Comparison of ENCODE assay signal across 21 cellular contexts in genomic region chr1:154503898-154504297, GRCh38. TPM values are rescaled to one million over a fixed set of nuclear protein-coding genes. Genes with fewer than 3 reads are reported as not detected.
"Had no signal": no experiment of that assay in that cellular context is flagged by ENCODE, and none has a peak within 500 bp of the region (broad histone marks: within the 10 kb centered on the region; RNA-seq: fewer than 3 reads in every experiment).

No MANE protein-coding gene starts in this region.

- H3K4me3 ChIP-seq: colonic mucosa, sigmoid colon, thoracic aorta, upper lobe of right lung had no signal

- FAIRE-seq: keratinocyte had no signal

- H3K36me3 ChIP-seq: brain microvascular endothelial cell, colonic mucosa, sigmoid colon, thoracic aorta had no signal

- H3K27ac ChIP-seq: brain microvascular endothelial cell, colonic mucosa, lower lobe of right lung, parathyroid adenoma, sigmoid colon, thoracic aorta, upper lobe of right lung had no signal

- H3K36me3 Mint-ChIP-seq: mesothelial cell of epicardium; stimulated activated effector memory CD8-positive, alpha-beta T cell treated with anti-CD3 and anti-CD28 coated beads, Interleukin-12 subunit alpha, Interleukin-12 subunit beta, amount 100 ng/mL, for 72 hours had no signal

- ATAC-seq: lower lobe of right lung; stimulated activated effector memory CD8-positive, alpha-beta T cell treated with anti-CD3 and anti-CD28 coated beads, Interleukin-12 subunit alpha, Interleukin-12 subunit beta, amount 100 ng/mL, for 72 hours; upper lobe of right lung had no signal

- H3K4me1 ChIP-seq: colonic mucosa, parathyroid adenoma had no signal

- H3K27me3 ChIP-seq: upper lobe of right lung had no signal

- H3K9me3 Mint-ChIP-seq: activated T-helper 1 cell treated with anti-CD3 and anti-CD28 coated beads, Interleukin-12 subunit alpha, Interleukin-12 subunit beta, Interleukin-2, Interleukin-4 antibody, amounts not matched to agents 30 ng/mL and 10 ng/mL and 1 ng/mL, durations not matched to agents 14 hours and 24 hours and 36 hours; mesothelial cell of epicardium; stimulated activated effector memory CD8-positive, alpha-beta T cell treated with anti-CD3 and anti-CD28 coated beads, Interleukin-12 subunit alpha, Interleukin-12 subunit beta, amount 100 ng/mL, for 72 hours had no signal

- H3K4me3 Mint-ChIP-seq: activated T-helper 1 cell treated with anti-CD3 and anti-CD28 coated beads, Interleukin-12 subunit alpha, Interleukin-12 subunit beta, Interleukin-2, Interleukin-4 antibody, amounts not matched to agents 30 ng/mL and 10 ng/mL and 1 ng/mL, durations not matched to agents 14 hours and 24 hours and 36 hours; stimulated activated effector memory CD8-positive, alpha-beta T cell treated with anti-CD3 and anti-CD28 coated beads, Interleukin-12 subunit alpha, Interleukin-12 subunit beta, amount 100 ng/mL, for 72 hours had no signal

- H3K79me2 ChIP-seq: parathyroid adenoma had no signal

- H3K27ac Mint-ChIP-seq: activated T-helper 1 cell treated with anti-CD3 and anti-CD28 coated beads, Interleukin-12 subunit alpha, Interleukin-12 subunit beta, Interleukin-2, Interleukin-4 antibody, amounts not matched to agents 30 ng/mL and 10 ng/mL and 1 ng/mL, durations not matched to agents 14 hours and 24 hours and 36 hours; mesothelial cell of epicardium; stimulated activated effector memory CD8-positive, alpha-beta T cell treated with anti-CD3 and anti-CD28 coated beads, Interleukin-12 subunit alpha, Interleukin-12 subunit beta, amount 100 ng/mL, for 72 hours had no signal

- DNase-seq: activated CD4-positive, alpha-beta T cell treated with anti-CD3 and anti-CD28 coated beads, Interleukin-2, amount 50 U/mL, for 4 hours; activated gamma-delta T cell treated with Interleukin-2 at 50 U/mL for 16 hours; activated T-cell treated with anti-CD3 and anti-CD28 coated beads for 4 hours; anterior cingulate cortex; brain microvascular endothelial cell; central memory CD4-positive, alpha-beta T cell; colonic mucosa; erythroblast; foreskin melanocyte; hypothalamus; lower lobe of right lung; sigmoid colon; stimulated activated CD4-positive, alpha-beta T cell treated with anti-CD3 and anti-CD28 coated beads, Interleukin-4, amount 100 ng/mL, for 24 hours; upper lobe of right lung had no signal

- H3K9me3 ChIP-seq: colonic mucosa, lower lobe of right lung, thoracic aorta, upper lobe of right lung had no signal

- H2AFZ ChIP-seq: parathyroid adenoma had no signal

RNA-seq across cellular contexts. Expression of gene SHE, which starts 1.7 kb away (rescaled TPM):
- total RNA-seq: activated T-helper 1 cell treated with anti-CD3 and anti-CD28 coated beads, Interleukin-12 subunit alpha, Interleukin-12 subunit beta, Interleukin-2, Interleukin-4 antibody, amounts not matched to agents 30 ng/mL and 10 ng/mL and 1 ng/mL, durations not matched to agents 14 hours and 24 hours and 36 hours; T-helper 2 cell treated with Interferon-gamma antibody and Interleukin-4, amounts not matched to agents 100 ng/mL and 5 ng/mL, for 36 hours had no signal

RNA-seq across cellular contexts. Expression of gene TDRD10, which starts 1.9 kb away (rescaled TPM):
- total RNA-seq: activated T-helper 1 cell treated with anti-CD3 and anti-CD28 coated beads, Interleukin-12 subunit alpha, Interleukin-12 subunit beta, Interleukin-2, Interleukin-4 antibody, amounts not matched to agents 30 ng/mL and 10 ng/mL and 1 ng/mL, durations not matched to agents 14 hours and 24 hours and 36 hours; T-helper 2 cell treated with Interferon-gamma antibody and Interleukin-4, amounts not matched to agents 100 ng/mL and 5 ng/mL, for 36 hours had no signal
- polyA plus RNA-seq: keratinocyte had no signal
